16 cellular contexts compared by ENCODE assay signal in genomic region chr5:68423154-68423811, GRCh38.
DNase-seq lines count a peak whose midpoint lies in the region; ATAC-seq, FAIRE-seq and TF ChIP-seq lines count a peak whose summit lies in the region.
"Had no signal": no experiment of that assay in that cellular context is flagged by ENCODE, and none has a peak within 500 bp of the region (broad histone marks: within the 10 kb centered on the region; RNA-seq: fewer than 3 reads in every experiment).

No MANE protein-coding gene starts in this region.

- dilution Hi-C loops in IMR-90 (cut with HindIII; ENCODE audit: low sequenced_read_pairs, unreplicated experiment), result no loop called here

- H3K9me3 ChIP-seq in IMR-90 (ENCODE audit: control insufficient read depth, insufficient read depth, low read length), result no peaks in the 10 kb centered on the region
- H3K9me3 ChIP-seq: spleen had no signal

- peak overlapping the region; percentile 44 for H2AFZ ChIP-seq in IMR-90 (replicated peaks; ENCODE audit: low read length, poor library complexity)

- TF ChIP-seq CTCF in IMR-90 (conservative IDR thresholded peaks at IDR 0.05; ENCODE audit: low read depth, low read length) (no peak), GM20000 (IDR thresholded peaks at IDR 0.05; ENCODE audit: extremely low read depth, missing control alignments) (no peak), foreskin fibroblast (IDR thresholded peaks at IDR 0.05; ENCODE audit: low read depth, low read length) (no peak)

- H4K20me1 ChIP-seq in IMR-90 (ENCODE audit: insufficient read depth, low read length), result no peaks in the 10 kb centered on the region

- H3K79me1 ChIP-seq in IMR-90 (ENCODE audit: low read depth in 1 of 2, low read length in 2 of 2), result no peaks in the 10 kb centered on the region

- POLR2A ChIA-PET in IMR-90 (lab: Charles Lee; ENCODE audit: unreplicated experiment), result no interaction called here

- peaks cover 22 to 41% of the 10 kb centered on the region in 2 donors for H3K4me1 Mint-ChIP-seq in immature natural killer cell

- no peak overlapping the region for H3K18ac ChIP-seq in IMR-90 (ENCODE audit: low read depth, low read length)

- TF ChIP-seq POLR2A in IMR-90 (IDR thresholded peaks at IDR 0.05; ENCODE audit: low read depth, low read length), result no peak

- no peaks in the 10 kb centered on the region for H3K36me3 Mint-ChIP-seq in immature natural killer cell
- H3K36me3 Mint-ChIP-seq: CD14-positive monocyte had no signal

- H3K4me2 ChIP-seq in IMR-90 (ENCODE audit: low read depth, low read length), result no peak overlapping the region

- no peak for TF ChIP-seq RAD21 in IMR-90 (IDR thresholded peaks at IDR 0.05; ENCODE audit: low read length)

- intact Hi-C loops in IMR-90 (cut with micrococcal nuclease), result no loop called here

- H3K36me3 ChIP-seq in IMR-90 (ENCODE audit: control insufficient read depth, insufficient read depth, low read length), result no peaks in the 10 kb centered on the region
- H3K36me3 ChIP-seq: spleen had no signal

- no peak overlapping the region for H4K8ac ChIP-seq in IMR-90 (ENCODE audit: low read depth in 2 of 2, low read length in 2 of 2)

- no peak overlapping the region for H3K56ac ChIP-seq in IMR-90 (ENCODE audit: extremely low read depth, insufficient read depth, low read length)

- no peak overlapping the region for H2BK20ac ChIP-seq in IMR-90 (ENCODE audit: low read depth, low read length)

- in situ Hi-C loops in IMR-90 (cut with MboI; ENCODE audit: low sequenced_read_pairs), result no loop called here

- peak overlapping the region in 5 of 6 donors; percentile 1 to 62 (median 18) for H3K27ac Mint-ChIP-seq in immature natural killer cell

- no peak overlapping the region for H3K4me3 ChIP-seq in IMR-90 (ENCODE audit: insufficient read depth, low read depth, low read length)
- no peak overlapping the region for H3K4me3 ChIP-seq in foreskin fibroblast (ENCODE audit: low read depth in 1 of 2, low read length in 2 of 2)
- H3K4me3 ChIP-seq: spleen had no signal

- WGBS in IMR-90 (ENCODE audit: extremely low coverage in 2 of 2, insufficient read length in 1 of 2), 2 experiments, result 70% methylated on average over 2 of the region's 6 CpGs; no CpG with 5 or more reads in 1 of the 2 experiments

- no peaks in the 10 kb centered on the region for H3K9me3 Mint-ChIP-seq in immature natural killer cell
- H3K9me3 Mint-ChIP-seq: CD14-positive monocyte had no signal

- no peaks in the 10 kb centered on the region for H3K27me3 ChIP-seq in IMR-90 (ENCODE audit: control insufficient read depth, insufficient read depth, low read length)
- H3K27me3 ChIP-seq: spleen had no signal

- no peak overlapping the region for H4K5ac ChIP-seq in IMR-90 (ENCODE audit: low read depth, low read length)

- ATAC-seq in GM19463 (IDR thresholded peaks at IDR 0.05; ENCODE audit: unreplicated experiment) (peak; percentile 54), IMR-90 (ENCODE audit: low read depth) (no peak), GM21526 (IDR thresholded peaks at IDR 0.05; ENCODE audit: low FRiP score, unreplicated experiment) (no peak)

- H2AK5ac ChIP-seq in IMR-90 (ENCODE audit: low read depth, low read length), result no peak overlapping the region

- H2BK120ac ChIP-seq in IMR-90 (ENCODE audit: low read depth, low read length), result no peak overlapping the region

- H3K27me3 Mint-ChIP-seq in immature natural killer cell (ENCODE audit: low read depth in 3 of 3), result peaks cover 0 to 2% (median 0%) of the 10 kb centered on the region in 3 donors

- H3K4me3 Mint-ChIP-seq in immature natural killer cell, result no peak overlapping the region
- H3K4me3 Mint-ChIP-seq: CD14-positive monocyte had no signal

- H3K4ac ChIP-seq in IMR-90 (ENCODE audit: low read depth, low read length), result no peak overlapping the region; the same call in 1 of the 2 replicates

- no TSS peak for BruUV-seq in IMR-90 (replicated peaks; lab: Mats Ljungman, UMichigan)

- H3K27ac ChIP-seq in IMR-90 (ENCODE audit: insufficient read depth, low read length), result no peak overlapping the region

- H2BK15ac ChIP-seq in IMR-90 (ENCODE audit: low read depth, low read length), result no peak overlapping the region

- H2AK9ac ChIP-seq in IMR-90 (replicated peaks; ENCODE audit: low read depth, low read length, poor library complexity), result peak overlapping the region; percentile 65

- H3K9me1 ChIP-seq in IMR-90 (ENCODE audit: insufficient read depth, low read length), result 0 out of 2 replicates have a peak, but pooled peaks cover 3% of the 10 kb centered on the region

- DNase-seq in EH (ENCODE audit: low read depth), result peak; percentile 39
- no peak for DNase-seq in IMR-90
- DNase-seq in immature natural killer cell, result no peak
- DNase-seq in GM20000 (ENCODE audit: low spot score), result no peak
- no peak for DNase-seq in foreskin fibroblast
- DNase-seq in HTR-8/SVneo (ENCODE audit: insufficient read length, low spot score), result no peak
- DNase-seq: cortex of kidney, foreskin melanocyte, kidney glomerular epithelial cell, NCI-H1105, NCI-H69, SHP77 treated with DMSO at 0.1 percent for 48 hours, spleen had no signal

- H3K9ac ChIP-seq in IMR-90 (ENCODE audit: low read depth, low read length), result no peak overlapping the region

- H3K4me1 ChIP-seq in IMR-90 (ENCODE audit: control insufficient read depth, insufficient read depth, low read length), result peaks cover 5% of the 10 kb centered on the region; the same call in 1 of the 2 replicates

- H4K91ac ChIP-seq in IMR-90 (ENCODE audit: insufficient read depth, low read depth, low read length), result no peak overlapping the region

- no peak overlapping the region for H3K14ac ChIP-seq in IMR-90 (replicated peaks; ENCODE audit: low read depth, low read length)

- no peak overlapping the region for H3K23ac ChIP-seq in IMR-90 (ENCODE audit: low read depth, low read length)

- FAIRE-seq in HTR-8/SVneo (lab: Jason Lieb, UNC), result no peak

- CTCF ChIA-PET in IMR-90 (lab: Yijun Ruan, JAX), result no interaction called here

- H2BK5ac ChIP-seq in IMR-90 (ENCODE audit: low read depth, low read length, poor library complexity, severe bottlenecking), result no peak overlapping the region

TF ChIP-seq in IMR-90, 13 proteins besides CTCF, POLR2A, EP300 and RAD21:
- TF ChIP-seq USF2 (IDR thresholded peaks at IDR 0.05; ENCODE audit: low read depth, low read length) (no peak), RCOR1 (IDR thresholded peaks at IDR 0.05; ENCODE audit: insufficient replicate concordance, low read length) (no peak), ELK1 (IDR thresholded peaks at IDR 0.05; ENCODE audit: borderline replicate concordance, low read depth, low read length) (no peak), CHD1 (IDR thresholded peaks at IDR 0.05; ENCODE audit: low read depth, low read length) (no peak), BHLHE40 (IDR thresholded peaks at IDR 0.05; ENCODE audit: low read depth, low read length) (no peak), CEBPB (IDR thresholded peaks at IDR 0.05; ENCODE audit: low read depth, low read length) (no peak), NFE2L2 (IDR thresholded peaks at IDR 0.05; ENCODE audit: low read depth, low read length) (no peak), SMC3 (IDR thresholded peaks at IDR 0.05; ENCODE audit: low read depth, low read length) (no peak), MAFK (IDR thresholded peaks at IDR 0.05; ENCODE audit: low read depth, low read length) (no peak), FOS (IDR thresholded peaks at IDR 0.05; ENCODE audit: low read depth, low read length) (no peak), RFX5 (IDR thresholded peaks at IDR 0.05; ENCODE audit: low read depth, low read length) (no peak), MAZ (IDR thresholded peaks at IDR 0.05; ENCODE audit: borderline replicate concordance, low read depth, low read length) (no peak), MXI1 (IDR thresholded peaks at IDR 0.05; ENCODE audit: borderline replicate concordance, low read depth, low read length) (no peak)
